In genomic region chr14:69423279-69423678, GRCh38 we compare ENCODE assay signal across 21 cellular contexts. TPM values are rescaled to one million over a fixed set of nuclear protein-coding genes. Genes with fewer than 3 reads are reported as not detected.
DNase-seq lines count a peak whose midpoint lies in the region; ATAC-seq, FAIRE-seq and TF ChIP-seq lines count a peak whose summit lies in the region.
"Had no signal": no experiment of that assay in that cellular context is flagged by ENCODE, and none has a peak within 500 bp of the region (broad histone marks: within the 10 kb centered on the region; RNA-seq: fewer than 3 reads in every experiment).

No MANE protein-coding gene starts in this region.

- no peak for FAIRE-seq in astrocyte (lab: Jason Lieb, UNC)

- no peak overlapping the region for H3K27ac Mint-ChIP-seq in astrocyte (ENCODE audit: unreplicated experiment)
- no peak overlapping the region for H3K27ac Mint-ChIP-seq in activated CD4-positive, alpha-beta memory T cell treated with anti-CD3 and anti-CD28 coated beads for 36 hours

- ATAC-seq in HG02798 (IDR thresholded peaks at IDR 0.05; ENCODE audit: poor library complexity, unreplicated experiment) (no peak), foreskin keratinocyte (no peak)

- H3K36me3 Mint-ChIP-seq in astrocyte (ENCODE audit: low read depth, unreplicated experiment), result peaks cover 23% of the 10 kb centered on the region
- peaks cover 29% of the 10 kb centered on the region for H3K36me3 Mint-ChIP-seq in activated CD4-positive, alpha-beta memory T cell treated with anti-CD3 and anti-CD28 coated beads for 36 hours

- no peaks in the 10 kb centered on the region for H3K9me2 ChIP-seq in SK-N-SH

- peaks cover 7% of the 10 kb centered on the region for H3K9me3 ChIP-seq in AG04450 (ENCODE audit: control insufficient read depth, insufficient read depth, low read length)
- H3K9me3 ChIP-seq in astrocyte (ENCODE audit: insufficient read depth, low read depth, low read length), result no peaks in the 10 kb centered on the region
- no peaks in the 10 kb centered on the region; the same call in 1 of the 2 replicates for H3K9me3 ChIP-seq in SK-N-SH
- H3K9me3 ChIP-seq: Caco-2, HAP-1, SJCRH30 had no signal

- H3K27ac ChIP-seq in AG04450 (ENCODE audit: low read depth, low read length) (no peak overlapping the region), astrocyte (ENCODE audit: low read depth, low read length) (no peak overlapping the region), foreskin keratinocyte (no peak overlapping the region), SK-N-SH (ENCODE audit: low read depth in 2 of 2, low read length in 1 of 2) (no peak overlapping the region)
- H3K27ac ChIP-seq: KMS-11, PC-9, SJCRH30 had no signal

- intact Hi-C loops in activated CD4-positive, alpha-beta memory T cell treated with anti-CD3 and anti-CD28 coated beads for 36 hours (cut with micrococcal nuclease), result no loop called here

- POLR2A ChIA-PET in AG04450 (lab: Yijun Ruan, JAX), result no interaction called here
- POLR2A ChIA-PET in SK-N-SH (lab: Yijun Ruan, JAX), result no interaction called here
- POLR2A ChIA-PET in activated CD4-positive, alpha-beta memory T cell treated with anti-CD3 and anti-CD28 coated beads for 36 hours (lab: Charles Lee), result no interaction called here

- H3K4me3 Mint-ChIP-seq in astrocyte (ENCODE audit: unreplicated experiment), result no peak overlapping the region
- no peak overlapping the region for H3K4me3 Mint-ChIP-seq in activated CD4-positive, alpha-beta memory T cell treated with anti-CD3 and anti-CD28 coated beads for 36 hours

- H3K9ac ChIP-seq in astrocyte (ENCODE audit: low read length), result no peak overlapping the region
- no peak overlapping the region for H3K9ac ChIP-seq in SK-N-SH
- H3K9ac ChIP-seq: KMS-11 had no signal

- TF ChIP-seq CTCF in AG04450 (IDR thresholded peaks at IDR 0.05; ENCODE audit: low read depth, low read length), result 0 out of 2 replicates have a peak, but pooled peaks have one; percentile 13
- TF ChIP-seq CTCF in astrocyte (IDR thresholded peaks at IDR 0.05; ENCODE audit: insufficient read depth, low read depth, low read length), result peak; percentile 5
- TF ChIP-seq CTCF in fibroblast of pulmonary artery (IDR thresholded peaks at IDR 0.05; ENCODE audit: low read length, missing control alignments), result no peak
- TF ChIP-seq CTCF in foreskin keratinocyte (conservative IDR thresholded peaks at IDR 0.05), result no peak
- no peak for TF ChIP-seq CTCF in SK-N-SH (IDR thresholded peaks at IDR 0.05)

- H4K20me1 ChIP-seq in astrocyte (ENCODE audit: insufficient read depth, low read length), result peaks cover 47% of the 10 kb centered on the region
- H4K20me1 ChIP-seq in SK-N-SH (ENCODE audit: insufficient read depth), result peaks cover 13% of the 10 kb centered on the region; the same call in 1 of the 2 replicates

- H2AFZ ChIP-seq in astrocyte (ENCODE audit: low read depth, low read length), result no peak overlapping the region
- H2AFZ ChIP-seq in SK-N-SH (ENCODE audit: low read depth), result no peak overlapping the region
- H2AFZ ChIP-seq: PC-9 had no signal

- no peaks in the 10 kb centered on the region for H3K27me3 Mint-ChIP-seq in astrocyte (ENCODE audit: low read depth, unreplicated experiment)
- no peaks in the 10 kb centered on the region for H3K27me3 Mint-ChIP-seq in activated CD4-positive, alpha-beta memory T cell treated with anti-CD3 and anti-CD28 coated beads for 36 hours

- no peak for TF ChIP-seq RAD21 in SK-N-SH (IDR thresholded peaks at IDR 0.05; ENCODE audit: low read length)

- H3K27me3 ChIP-seq in AG04450 (ENCODE audit: control insufficient read depth, insufficient read depth, low read length), result no peaks in the 10 kb centered on the region
- H3K27me3 ChIP-seq in astrocyte (ENCODE audit: insufficient read depth, low read length), result no peaks in the 10 kb centered on the region
- no peaks in the 10 kb centered on the region for H3K27me3 ChIP-seq in foreskin keratinocyte
- no peaks in the 10 kb centered on the region for H3K27me3 ChIP-seq in SK-N-SH (ENCODE audit: insufficient read depth)
- H3K27me3 ChIP-seq: SJCRH30 had no signal

- 94% methylated on average over 4 of the region's 4 CpGs for WGBS in SK-N-SH (ENCODE audit: low lambda C conversion rate)

- H3K4me1 ChIP-seq in astrocyte (ENCODE audit: insufficient read depth, low read length), result no peaks in the 10 kb centered on the region
- no peaks in the 10 kb centered on the region for H3K4me1 ChIP-seq in foreskin keratinocyte
- H3K4me1 ChIP-seq in SK-N-SH (ENCODE audit: control insufficient read depth in 1 of 2, insufficient read depth in 2 of 2, low read depth in 1 of 2, low read length in 1 of 2), result no peaks in the 10 kb centered on the region
- H3K4me1 ChIP-seq: Caco-2, HAP-1, SJCRH30 had no signal

- H3K79me2 ChIP-seq in astrocyte (ENCODE audit: insufficient read depth, low read length), result peaks cover 37% of the 10 kb centered on the region
- peaks cover 60% of the 10 kb centered on the region for H3K79me2 ChIP-seq in SK-N-SH (ENCODE audit: insufficient read depth)

- no peak for TF ChIP-seq EP300 in SK-N-SH (IDR thresholded peaks at IDR 0.05; ENCODE audit: borderline replicate concordance in 1 of 2, low read depth in 1 of 2, low read length in 1 of 2)

- CTCF ChIA-PET in AG04450 (lab: Charles Lee), result interaction anchor here (0.6 kb wide), 1 partner anchor 979 kb away, joined by 4 read pairs; no protein-coding TSS in a partner anchor
- CTCF ChIA-PET in SK-N-SH (lab: Yijun Ruan, JAX), result no interaction called here
- CTCF ChIA-PET in activated CD4-positive, alpha-beta memory T cell treated with anti-CD3 and anti-CD28 coated beads for 36 hours (lab: Charles Lee), result no interaction called here

- H3K4me3 ChIP-seq in AG04450 (ENCODE audit: low read depth, low read length) (no peak overlapping the region), astrocyte (ENCODE audit: insufficient read depth, low read depth, low read length) (no peak overlapping the region), fibroblast of pulmonary artery (replicated peaks; ENCODE audit: low read depth, low read length) (no peak overlapping the region), SK-N-SH (ENCODE audit: low read depth in 2 of 2, low read length in 1 of 2) (no peak overlapping the region)
- H3K4me3 ChIP-seq: HAP-1, PC-9, SJCRH30 had no signal

- H3K9me3 Mint-ChIP-seq in astrocyte (ENCODE audit: unreplicated experiment), result peaks cover 4% of the 10 kb centered on the region
- no peaks in the 10 kb centered on the region for H3K9me3 Mint-ChIP-seq in activated CD4-positive, alpha-beta memory T cell treated with anti-CD3 and anti-CD28 coated beads for 36 hours

- H3F3A ChIP-seq in SK-N-SH (replicated peaks; ENCODE audit: insufficient read depth), result peaks cover 6% of the 10 kb centered on the region

- H3K4me2 ChIP-seq in astrocyte (ENCODE audit: low read length) (no peak overlapping the region), SK-N-SH (no peak overlapping the region)
- H3K4me2 ChIP-seq: KMS-11, PC-9 had no signal

- peaks cover 16% of the 10 kb centered on the region for H3K36me3 ChIP-seq in astrocyte (ENCODE audit: insufficient read depth, low read length)
- H3K36me3 ChIP-seq in SK-N-SH (replicated peaks in 1 of 2; ENCODE audit: control insufficient read depth in 1 of 2, insufficient read depth in 2 of 2, low read length in 1 of 2), result peaks cover 27 to 41% of the 10 kb centered on the region in 2 experiments

- H3K4me1 Mint-ChIP-seq in astrocyte (ENCODE audit: low read depth, unreplicated experiment), result peaks cover 30% of the 10 kb centered on the region
- H3K4me1 Mint-ChIP-seq in activated CD4-positive, alpha-beta memory T cell treated with anti-CD3 and anti-CD28 coated beads for 36 hours (ENCODE audit: low read depth), result peaks cover 25% of the 10 kb centered on the region

- DNase-seq in AG04450 (ENCODE audit: low read depth, low spot score) (no peak), GM03348 (ENCODE audit: low spot score) (peak; percentile 38), astrocyte (ENCODE audit: low read depth) (peak; percentile 32), fibroblast of pulmonary artery (ENCODE audit: low read depth) (peak; percentile 16), foreskin keratinocyte (no peak), SK-N-SH (no peak)
- no peak for DNase-seq in activated CD4-positive, alpha-beta memory T cell treated with anti-CD3 and anti-CD28 coated beads for 36 hours
- DNase-seq: 8988T, AML-193, Caco-2, DMS153, NCI-H1048, NCI-H1436 treated with DMSO at 0.1 percent for 48 hours, NCI-H2029 treated with DMSO at 0.1 percent for 48 hours, NCI-H510A, NCI-H774, PC-9, SJCRH30 had no signal

TF ChIP-seq in SK-N-SH, 30 proteins besides CTCF, POLR2A, EP300 and RAD21:
- no peak for TF ChIP-seq CHD2 (IDR thresholded peaks at IDR 0.05; ENCODE audit: low read length, partially characterized antibody)
- TF ChIP-seq MEF2A (IDR thresholded peaks at IDR 0.05; ENCODE audit: borderline replicate concordance, low read depth), result no peak
- TF ChIP-seq PBX3 (IDR thresholded peaks at IDR 0.05), result no peak

RNA-seq across cellular contexts. Expression of gene SLC39A9, which starts 24.8 kb away (rescaled TPM):
- polyA plus RNA-seq in AG04450 (2011; rRNA removed) (69.5 and 82.2 TPM in 2 replicates), foreskin keratinocyte (15.7 and 17.6 TPM in 2 replicates), SK-N-SH (2012; rRNA removed) (39.8 and 68.9 TPM in 2 replicates)
- 173 and 176 TPM in 2 replicates for polyA minus RNA-seq in AG04450 (2011; rRNA and poly(A)+ RNA removed)
- total RNA-seq in astrocyte (69.5 and 79.1 TPM in 2 replicates), foreskin keratinocyte (48.8 and 49.3 TPM in 2 replicates)
- 48.5 and 55.5 TPM in 2 replicates for polyA plus RNA-seq in SK-N-SH (2012; cell fraction: cytosol; rRNA removed)
- 22.4 and 40.5 TPM in 2 replicates for polyA plus RNA-seq in SK-N-SH (2012; cell fraction: nucleus; rRNA removed)
- total RNA-seq in activated CD4-positive, alpha-beta memory T cell treated with anti-CD3 and anti-CD28 coated beads for 36 hours, result 10 to 100 TPM; 39.3 to 40.3 TPM

RNA-seq across cellular contexts. Expression of gene ERH, which starts 25.2 kb away (rescaled TPM):
- 110 and 164 TPM in 2 replicates for polyA plus RNA-seq in AG04450 (2011; rRNA removed)
- 115 and 148 TPM in 2 replicates for polyA minus RNA-seq in AG04450 (2011; rRNA and poly(A)+ RNA removed)
- total RNA-seq in astrocyte, result 233 and 255 TPM in 2 replicates
- 191 and 216 TPM in 2 replicates for total RNA-seq in foreskin keratinocyte
- 222 and 260 TPM in 2 replicates for polyA plus RNA-seq in foreskin keratinocyte
- 186 and 228 TPM in 2 replicates for polyA plus RNA-seq in SK-N-SH (2012; rRNA removed)
- polyA plus RNA-seq in SK-N-SH (2012; cell fraction: cytosol; rRNA removed), result 255 and 297 TPM in 2 replicates
- polyA plus RNA-seq in SK-N-SH (2012; cell fraction: nucleus; rRNA removed), result 31.4 and 51.2 TPM in 2 replicates
- total RNA-seq in activated CD4-positive, alpha-beta memory T cell treated with anti-CD3 and anti-CD28 coated beads for 36 hours, result 100 to 1,000 TPM; 327 to 330 TPM

Comparison
In these comparisons a context has a peak if more than half of its experiments do, and no peak if none do; other contexts are left out.
1. DNase-seq: peak in GM03348 (single experiment), astrocyte (single experiment) and fibroblast of pulmonary artery (single experiment); none in AG04450 (single experiment), foreskin keratinocyte (0 of 2), SK-N-SH (single experiment) and activated CD4-positive, alpha-beta memory T cell treated with anti-CD3 and anti-CD28 coated beads for 36 hours (single experiment).
2. CTCF ChIP-seq: peak in AG04450 (single experiment) and astrocyte (single experiment); none in fibroblast of pulmonary artery (single experiment), foreskin keratinocyte (single experiment) and SK-N-SH (single experiment).